ENCODE assay signal across 18 cellular contexts in genomic region chr3:97958796-97959195, GRCh38.
"Had no signal": no experiment of that assay in that cellular context is flagged by ENCODE, and none has a peak within 500 bp of the region (broad histone marks: within the 10 kb centered on the region; RNA-seq: fewer than 3 reads in every experiment).

No MANE protein-coding gene starts in this region.

- H3K9ac ChIP-seq: parathyroid adenoma had no signal

- H3K27ac ChIP-seq: parathyroid adenoma, WERI-Rb-1 had no signal

- H2AFZ ChIP-seq: parathyroid adenoma had no signal

- H3K79me2 ChIP-seq: parathyroid adenoma had no signal

- H3K4me1 ChIP-seq: parathyroid adenoma had no signal

- DNase-seq: activated CD4-positive, alpha-beta T cell treated with anti-CD3 and anti-CD28 coated beads for 36 hours; activated CD8-positive, alpha-beta memory T cell treated with anti-CD3 and anti-CD28 coated beads, Interleukin-2, amount 50 U/mL, for 48 hours; activated CD8-positive, alpha-beta T cell treated with anti-CD3 and anti-CD28 coated beads for 36 hours; activated gamma-delta T cell; activated T-cell treated with anti-CD3 and anti-CD28 coated beads, Interleukin-2, amount 50 U/mL, for 72 hours; amniotic stem cell; effector memory CD4-positive, alpha-beta T cell; kidney glomerular epithelial cell; left ventricle myocardium superior; naive thymus-derived CD8-positive, alpha-beta T cell; retina; small intestine; stimulated activated CD4-positive, alpha-beta T cell treated with anti-CD3 and anti-CD28 coated beads, Interleukin-4, amount 100 ng/mL, for 4 hours; stimulated activated CD8-positive, alpha-beta memory T cell treated with anti-CD3 and anti-CD28 coated beads, Interleukin-4, amount 100 ng/mL, for 48 hours; stimulated activated naive CD4-positive, alpha-beta T cell treated with Interleukin-2 at 50 U/mL for 16 hours; WERI-Rb-1 had no signal

- ATAC-seq: activated CD4-positive, alpha-beta T cell treated with anti-CD3 and anti-CD28 coated beads for 36 hours; activated CD8-positive, alpha-beta T cell treated with anti-CD3 and anti-CD28 coated beads for 36 hours; activated naive CD4-positive, alpha-beta T cell treated with anti-CD3 and anti-CD28 coated beads, Interleukin-2, amount 50 U/mL, for 72 hours; activated T-cell treated with anti-CD3 and anti-CD28 coated beads, Interleukin-2, amount 50 U/mL, for 72 hours; left ventricle myocardium superior; naive thymus-derived CD8-positive, alpha-beta T cell had no signal
